Comparison of ENCODE assay signal across 8 cellular contexts in the genomic region with DNA sequence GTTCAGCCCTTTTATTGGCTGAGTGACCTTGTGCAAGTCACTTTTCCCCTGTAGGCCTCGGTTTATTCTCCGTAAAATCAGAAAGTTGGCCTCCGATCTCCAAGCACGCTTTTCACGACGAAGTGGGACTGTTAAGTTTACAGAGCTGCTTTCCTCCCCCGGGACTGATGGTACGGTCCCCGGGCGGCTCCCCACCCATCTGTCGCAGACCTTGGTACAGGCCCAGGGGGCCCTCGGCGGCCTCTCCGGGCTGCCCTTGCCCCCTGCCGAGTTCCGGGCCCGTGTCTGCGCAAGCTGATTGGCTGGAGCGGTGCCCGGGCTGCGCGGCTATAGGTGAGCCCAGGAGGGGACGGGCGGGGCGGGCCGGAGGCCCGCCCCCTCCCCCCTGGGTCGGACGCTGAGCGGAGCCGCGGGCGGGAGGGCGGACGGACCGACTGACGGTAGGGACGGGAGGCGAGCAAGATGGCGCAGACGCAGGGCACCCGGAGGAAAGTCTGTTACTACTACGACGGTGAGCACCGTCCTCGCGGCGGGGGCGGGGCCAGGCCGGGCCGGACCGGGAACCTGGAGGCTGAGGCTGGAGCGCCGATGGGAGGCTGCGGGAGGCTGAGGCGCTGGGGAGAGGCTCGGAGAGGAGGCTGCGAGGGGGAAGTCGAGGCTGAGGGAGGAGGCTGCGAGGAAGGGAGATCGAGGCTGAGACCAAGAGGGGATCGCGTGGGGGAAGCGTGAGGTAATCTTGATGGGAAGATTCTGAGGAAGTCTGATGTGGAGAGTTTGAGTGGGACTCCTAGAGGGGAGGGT. TPM values are rescaled to one million over a fixed set of nuclear protein-coding genes. Genes with fewer than 3 reads are reported as not detected.
DNase-seq lines count a peak whose midpoint lies in the region; ATAC-seq and TF ChIP-seq lines count a peak whose summit lies in the region.

TSS of gene HDAC1 (plus strand) at position 376 of the 801 bp plus-strand sequence. CDS start at position 463, 87 bp downstream.

- no peak for TF ChIP-seq CTCF in epithelial cell of esophagus (IDR thresholded peaks at IDR 0.05; ENCODE audit: insufficient read depth, low read depth, low read length, missing control alignments)

- H3K4me3 Mint-ChIP-seq in IgD-negative memory B cell = peak within 1 kb of the TSS; percentile 99 to 100 (median 100)

- H3K36me3 Mint-ChIP-seq in IgD-negative memory B cell = no peaks in the 10 kb centered on the region

- H3K4me1 ChIP-seq in mononuclear cell (ENCODE audit: insufficient read depth, low read length) = peaks cover 58% of the 10 kb centered on the region

- H3K27ac Mint-ChIP-seq in IgD-negative memory B cell = peak within 1 kb of the TSS; percentile 97 to 98 (median 98)

- DNase-seq in DMS114 treated with DMSO at 0.1 percent for 48 hours (lab: John Stamatoyannopoulos, UW; ENCODE audit: unreplicated experiment) (peak; percentile 73), OCI-M1 (lab: John Stamatoyannopoulos, UW) (peak; percentile 99), activated T-cell treated with anti-CD3 and anti-CD28 coated beads for 24 hours (ENCODE audit: low read depth) (peak; percentile 96), epithelial cell of esophagus (ENCODE audit: low read depth) (peak; percentile 94)
- peak; percentile 95 to 97 for DNase-seq in stimulated activated CD8-positive, alpha-beta memory T cell treated with anti-CD3 and anti-CD28 coated beads, Interleukin-2, amount 100 ng/mL, for 48 hours (ENCODE audit: low read depth in 2 of 2)

- no peaks in the 10 kb centered on the region for H3K27me3 ChIP-seq in mononuclear cell (ENCODE audit: insufficient read depth, low read length)

- no peaks in the 10 kb centered on the region for H3K9me3 Mint-ChIP-seq in IgD-negative memory B cell

- H3K4me3 ChIP-seq in epithelial cell of esophagus (ENCODE audit: low read length) (peak within 1 kb of the TSS; percentile 92), mononuclear cell (ENCODE audit: low read length) (peak within 1 kb of the TSS; percentile 91)

- no peaks in the 10 kb centered on the region for H3K9me3 ChIP-seq in mononuclear cell (ENCODE audit: low read depth, low read length)

- peaks cover 30 to 38% (median 35%) of the 10 kb centered on the region in 3 donors for H3K4me1 Mint-ChIP-seq in IgD-negative memory B cell

- ATAC-seq in GM21529 (IDR thresholded peaks at IDR 0.05; ENCODE audit: unreplicated experiment) = peak; percentile 96

- no peaks in the 10 kb centered on the region for H3K27me3 Mint-ChIP-seq in IgD-negative memory B cell

RNA-seq across cellular contexts. Expression of gene HDAC1, which starts in this region (rescaled TPM):
- 183 TPM for polyA plus RNA-seq in IgD-negative memory B cell
- total RNA-seq in mononuclear cell = 58.8 TPM

Comparison
In these comparisons a context has a peak if more than half of its experiments do, and no peak if none do; other contexts are left out.
1. Peak in every context shown above with its lines: DNase-seq, ATAC-seq and H3K4me3 ChIP-seq.